26 cellular contexts compared by ENCODE assay signal in genomic region chr6:90304308-90304707, GRCh38. TPM values are rescaled to one million over a fixed set of nuclear protein-coding genes. Genes with fewer than 3 reads are reported as not detected.
A peak's percentile ranks its signal among the peaks of the same experiment; 100 is the strongest.
DNase-seq lines count a peak whose midpoint lies in the region; ATAC-seq, FAIRE-seq and TF ChIP-seq lines count a peak whose summit lies in the region.
"Had no signal": no experiment of that assay in that cellular context is flagged by ENCODE, and none has a peak within 500 bp of the region (broad histone marks: within the 10 kb centered on the region; RNA-seq: fewer than 3 reads in every experiment).

No MANE protein-coding gene starts in this region.

- H3K9me3 Mint-ChIP-seq in effector memory CD8-positive, alpha-beta T cell = no peaks in the 10 kb centered on the region
- no peaks in the 10 kb centered on the region for H3K9me3 Mint-ChIP-seq in stimulated activated memory B cell treated with anti-CD40 and anti-IgM and Interleukin-4, amounts not matched to agents 10 μg/mL and 1 μg/mL and 100 μg/mL, for 72 hours
- H3K9me3 Mint-ChIP-seq in endodermal cell (no peaks in the 10 kb centered on the region), osteocyte (ENCODE audit: unreplicated experiment) (no peaks in the 10 kb centered on the region)
- H3K9me3 Mint-ChIP-seq: activated CD4-positive, alpha-beta memory T cell treated with anti-CD3 and anti-CD28 coated beads, Interleukin-2, amount 10 ng/mL, durations not matched to agents 7 days and 5 days; dendritic cell treated with granulocyte-macrophage colony-stimulating factor and Interleukin-4, amounts not matched to agents 40 ng/mL and 50 ng/mL, for 4 days; immature natural killer cell had no signal

- H3K4me1 Mint-ChIP-seq in effector memory CD8-positive, alpha-beta T cell (ENCODE audit: low read depth in 2 of 2) = no peaks in the 10 kb centered on the region
- H3K4me1 Mint-ChIP-seq in stimulated activated memory B cell treated with anti-CD40 and anti-IgM and Interleukin-4, amounts not matched to agents 10 μg/mL and 1 μg/mL and 100 μg/mL, for 72 hours = peaks cover 42% of the 10 kb centered on the region
- H3K4me1 Mint-ChIP-seq in endodermal cell = peaks cover 9% of the 10 kb centered on the region
- no peaks in the 10 kb centered on the region for H3K4me1 Mint-ChIP-seq in osteocyte (ENCODE audit: unreplicated experiment)
- H3K4me1 Mint-ChIP-seq: activated CD4-positive, alpha-beta memory T cell treated with anti-CD3 and anti-CD28 coated beads, Interleukin-2, amount 10 ng/mL, durations not matched to agents 7 days and 5 days; immature natural killer cell had no signal

- ATAC-seq in GM18909 (IDR thresholded peaks at IDR 0.05; ENCODE audit: poor library complexity, unreplicated experiment) = peak; percentile 88
- ATAC-seq in HG03342 (IDR thresholded peaks at IDR 0.05; ENCODE audit: unreplicated experiment) = peak; percentile 48
- ATAC-seq in effector memory CD8-positive, alpha-beta T cell (replicated peaks) = peak; percentile 16
- ATAC-seq in stimulated activated memory B cell treated with anti-CD40 and anti-IgM and Interleukin-4, amounts not matched to agents 10 μg/mL and 1 μg/mL and 100 μg/mL, for 72 hours = peak; percentile 87
- ATAC-seq: left ventricle myocardium superior had no signal

- H3K27ac Mint-ChIP-seq in effector memory CD8-positive, alpha-beta T cell = no peak overlapping the region
- H3K27ac Mint-ChIP-seq in stimulated activated memory B cell treated with anti-CD40 and anti-IgM and Interleukin-4, amounts not matched to agents 10 μg/mL and 1 μg/mL and 100 μg/mL, for 72 hours = no peak overlapping the region
- H3K27ac Mint-ChIP-seq in endodermal cell (no peak overlapping the region), osteocyte (ENCODE audit: unreplicated experiment) (no peak overlapping the region)
- H3K27ac Mint-ChIP-seq: activated CD4-positive, alpha-beta memory T cell treated with anti-CD3 and anti-CD28 coated beads, Interleukin-2, amount 10 ng/mL, durations not matched to agents 7 days and 5 days; dendritic cell treated with granulocyte-macrophage colony-stimulating factor and Interleukin-4, amounts not matched to agents 40 ng/mL and 50 ng/mL, for 4 days; immature natural killer cell had no signal

- WGBS in endodermal cell (ENCODE audit: insufficient coverage in 1 of 2, insufficient read length in 1 of 2), 2 experiments = 90 to 93% methylated on average over 5 of the region's 5 CpGs
- 81 to 85% (median 85%) methylated on average over 5 of the region's 5 CpGs for WGBS in ovary, 3 donors

- H3K4me3 Mint-ChIP-seq in effector memory CD8-positive, alpha-beta T cell = no peak overlapping the region
- no peak overlapping the region for H3K4me3 Mint-ChIP-seq in stimulated activated memory B cell treated with anti-CD40 and anti-IgM and Interleukin-4, amounts not matched to agents 10 μg/mL and 1 μg/mL and 100 μg/mL, for 72 hours
- H3K4me3 Mint-ChIP-seq in endodermal cell = no peak overlapping the region
- no peak overlapping the region for H3K4me3 Mint-ChIP-seq in osteocyte (ENCODE audit: unreplicated experiment)
- H3K4me3 Mint-ChIP-seq: activated CD4-positive, alpha-beta memory T cell treated with anti-CD3 and anti-CD28 coated beads, Interleukin-2, amount 10 ng/mL, durations not matched to agents 7 days and 5 days; dendritic cell treated with granulocyte-macrophage colony-stimulating factor and Interleukin-4, amounts not matched to agents 40 ng/mL and 50 ng/mL, for 4 days; immature natural killer cell had no signal

- H3K4me1 ChIP-seq in endodermal cell (ENCODE audit: control insufficient read depth, insufficient read depth, low read length) (no peaks in the 10 kb centered on the region), ovary (ENCODE audit: insufficient read depth) (no peaks in the 10 kb centered on the region)
- H3K4me1 ChIP-seq: SJSA1, upper lobe of left lung had no signal

- H3K9ac ChIP-seq in endodermal cell (ENCODE audit: extremely low read depth, low read length, poor library complexity, severe bottlenecking) = no peak overlapping the region

- TF ChIP-seq EP300 in ovary (IDR thresholded peaks at IDR 0.05) = no peak

- no peak for TF ChIP-seq POLR2A in ovary (IDR thresholded peaks at IDR 0.05)

- TF ChIP-seq CTCF in endodermal cell (conservative IDR thresholded peaks at IDR 0.05) (no peak), osteocyte (IDR thresholded peaks at IDR 0.05) (no peak), D721Med (IDR thresholded peaks at IDR 0.05; ENCODE audit: insufficient read depth, missing control alignments) (no peak), ovary (IDR thresholded peaks at IDR 0.05) (no peak)

- H3K27ac ChIP-seq in endodermal cell (ENCODE audit: low read depth, low read length) (no peak overlapping the region), ovary (no peak overlapping the region)
- H3K27ac ChIP-seq: neutrophil, PC-9, SJSA1, upper lobe of left lung, WERI-Rb-1 had no signal

- H3K36me3 ChIP-seq in endodermal cell (ENCODE audit: control insufficient read depth, insufficient read depth, low read length) = no peaks in the 10 kb centered on the region
- no peaks in the 10 kb centered on the region for H3K36me3 ChIP-seq in ovary
- H3K36me3 ChIP-seq: neutrophil, SJSA1, upper lobe of left lung, WERI-Rb-1 had no signal

- H3K27me3 ChIP-seq in endodermal cell (ENCODE audit: control insufficient read depth, insufficient read depth, low read length, poor library complexity, severe bottlenecking) = peaks cover 3% of the 10 kb centered on the region
- H3K27me3 ChIP-seq in ovary = no peaks in the 10 kb centered on the region
- H3K27me3 ChIP-seq: upper lobe of left lung had no signal

- H3K4me3 ChIP-seq in endodermal cell (ENCODE audit: low read length) = no peak overlapping the region
- no peak overlapping the region for H3K4me3 ChIP-seq in ovary
- H3K4me3 ChIP-seq: PC-9, SJSA1, upper lobe of left lung had no signal

- H3K36me3 Mint-ChIP-seq in effector memory CD8-positive, alpha-beta T cell (ENCODE audit: insufficient read depth) = no peaks in the 10 kb centered on the region
- no peaks in the 10 kb centered on the region for H3K36me3 Mint-ChIP-seq in stimulated activated memory B cell treated with anti-CD40 and anti-IgM and Interleukin-4, amounts not matched to agents 10 μg/mL and 1 μg/mL and 100 μg/mL, for 72 hours
- H3K36me3 Mint-ChIP-seq in endodermal cell (ENCODE audit: low read depth) (no peaks in the 10 kb centered on the region), osteocyte (ENCODE audit: unreplicated experiment) (no peaks in the 10 kb centered on the region)
- H3K36me3 Mint-ChIP-seq: immature natural killer cell had no signal

- H3K27me3 Mint-ChIP-seq in effector memory CD8-positive, alpha-beta T cell = peaks cover 35 to 53% of the 10 kb centered on the region in 2 donors
- H3K27me3 Mint-ChIP-seq in stimulated activated memory B cell treated with anti-CD40 and anti-IgM and Interleukin-4, amounts not matched to agents 10 μg/mL and 1 μg/mL and 100 μg/mL, for 72 hours = no peaks in the 10 kb centered on the region
- H3K27me3 Mint-ChIP-seq in endodermal cell (ENCODE audit: insufficient read depth) (peaks cover 26% of the 10 kb centered on the region), osteocyte (ENCODE audit: unreplicated experiment) (peaks cover 76% of the 10 kb centered on the region)

- H3K9me3 ChIP-seq in endodermal cell (ENCODE audit: control insufficient read depth, low read length) = no peaks in the 10 kb centered on the region
- no peaks in the 10 kb centered on the region for H3K9me3 ChIP-seq in ovary
- H3K9me3 ChIP-seq: neutrophil, SJSA1, upper lobe of left lung had no signal

- DNase-seq in effector memory CD8-positive, alpha-beta T cell = no peak
- DNase-seq in endodermal cell (no peak), osteocyte (ENCODE audit: extremely low spot score, unreplicated experiment) (no peak), D721Med (ENCODE audit: insufficient read length, low spot score) (no peak), ovary (no peak)
- DNase-seq: activated CD4-positive, alpha-beta memory T cell treated with anti-CD3 and anti-CD28 coated beads, Interleukin-2, amount 10 ng/mL, durations not matched to agents 7 days and 5 days; activated naive CD4-positive, alpha-beta T cell; activated T-cell treated with anti-CD3 and anti-CD28 coated beads, Interleukin-2, amount 50 U/mL, for 1 hour; amniotic stem cell; DMS79; immature natural killer cell; left ventricle myocardium superior; NCI-H1417 treated with DMSO at 0.1 percent for 48 hours; NCI-H2171 treated with DMSO at 0.1 percent for 48 hours; NCI-H748 treated with DMSO at 0.1 percent for 48 hours; PC-9; retina; stimulated activated CD4-positive, alpha-beta T cell treated with anti-CD3 and anti-CD28 coated beads, Interleukin-4, amount 100 ng/mL, for 24 hours; upper lobe of left lung; WERI-Rb-1 had no signal

- intact Hi-C loops in ovary (cut with DNase I) = no loop called here

- FAIRE-seq in D721Med (lab: Jason Lieb, UNC) = no peak

RNA-seq across cellular contexts. Expression of gene BACH2, which starts 7.7 kb away (rescaled TPM):
- 10 to 100 TPM; 11.0 to 22.3 TPM for total RNA-seq in endodermal cell
- polyA plus RNA-seq in endodermal cell (2013, experiment 1 of 2) = 11.1 TPM
- 10.0 TPM for polyA plus RNA-seq in endodermal cell (2013, experiment 2 of 2)
- 1.6 and 2.6 TPM in 2 replicates for total RNA-seq in osteocyte
- total RNA-seq in ovary = 10 to 100 TPM in 5 of 7 donors, 1 to 10 TPM in 2; 7.4 to 19.2 (median 16.1) TPM
- polyA plus RNA-seq in ovary = 1 to 10 TPM; 2.6 to 3.2 TPM

Comparison
In these comparisons a context has a peak if more than half of its experiments do, and no peak if none do; other contexts are left out.
1. ATAC-seq: peak in every context shown above with its lines; median percentile 88 in GM18909; 87 in stimulated activated memory B cell treated with anti-CD40 and anti-IgM and Interleukin-4, amounts not matched to agents 10 μg/mL and 1 μg/mL and 100 μg/mL, for 72 hours; 48 in HG03342; 16 in effector memory CD8-positive, alpha-beta T cell.